Comparison of ENCODE assay signal across 15 cellular contexts in the genomic region with DNA sequence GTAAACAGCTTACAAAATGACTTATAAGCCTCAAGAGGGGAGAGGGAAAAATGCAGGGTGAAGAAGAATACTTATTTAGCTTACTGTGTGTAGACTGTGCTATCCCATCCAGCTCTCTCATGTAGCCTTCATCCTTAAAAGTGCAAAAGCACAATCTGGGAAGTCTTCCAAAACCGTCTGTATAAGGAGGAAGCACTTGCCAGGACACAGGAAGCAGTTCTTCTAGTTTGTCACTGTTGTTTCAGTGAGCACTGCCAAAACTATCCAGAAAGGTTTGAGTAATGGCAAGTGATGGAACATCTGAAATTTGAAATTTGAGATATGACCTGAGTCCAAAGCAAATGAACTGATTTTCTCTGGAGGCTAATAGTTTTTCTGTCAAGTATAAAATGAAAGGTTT.
"Had no signal": no experiment of that assay in that cellular context is flagged by ENCODE, and none has a peak within 500 bp of the region (broad histone marks: within the 10 kb centered on the region; RNA-seq: fewer than 3 reads in every experiment).

No MANE protein-coding gene starts in this region.

- DNase-seq: activated CD4-positive, alpha-beta T cell treated with anti-CD3 and anti-CD28 coated beads, Interleukin-2, amount 10 ng/mL, durations not matched to agents 24 days and 14 days; activated CD4-positive, CD25-positive, alpha-beta regulatory T cell; activated gamma-delta T cell treated with Interleukin-2 at 50 U/mL for 16 hours; amniotic stem cell; central memory CD4-positive, alpha-beta T cell; colonic mucosa; esophagus squamous epithelium; glutamatergic neuron; hypothalamus; occipital lobe; stimulated activated CD4-positive, alpha-beta T cell treated with anti-CD3 and anti-CD28 coated beads, Interleukin-15, amount 100 ng/mL, for 24 hours; stimulated activated CD4-positive, alpha-beta T cell treated with anti-CD3 and anti-CD28 coated beads, Interleukin-4, amount 100 ng/mL, for 24 hours; stimulated activated naive CD4-positive, alpha-beta T cell had no signal

- H3K27me3 ChIP-seq: colonic mucosa, esophagus squamous epithelium, right atrium auricular region, tibial nerve had no signal

- H3K4me3 ChIP-seq: colonic mucosa, esophagus squamous epithelium, right atrium auricular region, tibial nerve had no signal

- H3K27ac ChIP-seq: colonic mucosa, esophagus squamous epithelium, right atrium auricular region, tibial nerve had no signal

- H3K9me3 ChIP-seq: colonic mucosa, esophagus squamous epithelium, right atrium auricular region, tibial nerve had no signal

- H3K36me3 ChIP-seq: colonic mucosa, esophagus squamous epithelium, right atrium auricular region, tibial nerve had no signal

- H3K4me1 ChIP-seq: colonic mucosa, esophagus squamous epithelium, right atrium auricular region, tibial nerve had no signal
